In the genomic region with DNA sequence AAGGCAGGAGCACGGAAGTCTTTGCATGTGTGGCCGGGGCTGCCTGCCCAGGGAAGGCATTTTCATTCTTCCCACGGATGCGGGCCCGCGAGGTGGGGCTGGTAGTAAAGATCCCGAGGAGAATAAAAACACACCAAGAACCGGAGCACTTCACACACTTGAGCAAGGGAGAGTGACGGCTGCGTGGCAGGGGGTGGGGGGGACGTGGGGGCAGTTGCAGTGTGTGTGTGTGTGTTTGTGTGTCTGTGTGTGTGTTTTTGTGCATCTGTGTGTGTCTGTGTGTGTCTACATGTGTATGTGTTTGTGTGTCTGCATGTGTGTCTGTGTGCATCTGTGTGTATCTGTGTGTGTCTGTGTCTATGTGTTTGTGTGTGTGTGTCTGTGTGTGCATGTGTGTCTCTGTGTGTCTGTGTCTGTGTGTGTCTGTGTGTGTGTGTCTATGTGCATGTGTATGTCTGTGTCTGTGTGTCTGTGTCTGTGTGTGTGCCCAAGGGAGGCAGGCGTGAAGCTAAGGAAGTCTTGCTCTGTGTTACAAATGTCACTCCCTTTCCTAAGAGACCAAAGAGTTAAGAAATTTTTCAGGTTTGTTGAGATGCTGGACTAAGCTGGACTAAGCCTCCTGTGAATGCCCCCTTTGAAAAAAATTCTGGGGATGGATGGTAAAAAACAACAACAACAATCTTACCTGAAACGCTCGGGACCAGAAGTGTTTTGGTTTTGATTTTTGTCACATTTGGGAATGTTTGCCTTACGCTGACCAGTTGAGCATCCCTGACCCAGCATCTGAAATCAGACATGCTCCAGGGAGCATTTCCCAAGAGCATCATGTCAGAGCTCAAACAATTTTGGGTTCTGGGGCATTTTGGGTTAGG, we compare ENCODE assay signal across 1 cellular context.
TF ChIP-seq lines count a peak whose summit lies in the region.

No MANE protein-coding gene starts in this region.

TF ChIP-seq in HepG2, 621 proteins besides CTCF, POLR2A, EP300 and RAD21:
- TF ChIP-seq, protein P1, sequence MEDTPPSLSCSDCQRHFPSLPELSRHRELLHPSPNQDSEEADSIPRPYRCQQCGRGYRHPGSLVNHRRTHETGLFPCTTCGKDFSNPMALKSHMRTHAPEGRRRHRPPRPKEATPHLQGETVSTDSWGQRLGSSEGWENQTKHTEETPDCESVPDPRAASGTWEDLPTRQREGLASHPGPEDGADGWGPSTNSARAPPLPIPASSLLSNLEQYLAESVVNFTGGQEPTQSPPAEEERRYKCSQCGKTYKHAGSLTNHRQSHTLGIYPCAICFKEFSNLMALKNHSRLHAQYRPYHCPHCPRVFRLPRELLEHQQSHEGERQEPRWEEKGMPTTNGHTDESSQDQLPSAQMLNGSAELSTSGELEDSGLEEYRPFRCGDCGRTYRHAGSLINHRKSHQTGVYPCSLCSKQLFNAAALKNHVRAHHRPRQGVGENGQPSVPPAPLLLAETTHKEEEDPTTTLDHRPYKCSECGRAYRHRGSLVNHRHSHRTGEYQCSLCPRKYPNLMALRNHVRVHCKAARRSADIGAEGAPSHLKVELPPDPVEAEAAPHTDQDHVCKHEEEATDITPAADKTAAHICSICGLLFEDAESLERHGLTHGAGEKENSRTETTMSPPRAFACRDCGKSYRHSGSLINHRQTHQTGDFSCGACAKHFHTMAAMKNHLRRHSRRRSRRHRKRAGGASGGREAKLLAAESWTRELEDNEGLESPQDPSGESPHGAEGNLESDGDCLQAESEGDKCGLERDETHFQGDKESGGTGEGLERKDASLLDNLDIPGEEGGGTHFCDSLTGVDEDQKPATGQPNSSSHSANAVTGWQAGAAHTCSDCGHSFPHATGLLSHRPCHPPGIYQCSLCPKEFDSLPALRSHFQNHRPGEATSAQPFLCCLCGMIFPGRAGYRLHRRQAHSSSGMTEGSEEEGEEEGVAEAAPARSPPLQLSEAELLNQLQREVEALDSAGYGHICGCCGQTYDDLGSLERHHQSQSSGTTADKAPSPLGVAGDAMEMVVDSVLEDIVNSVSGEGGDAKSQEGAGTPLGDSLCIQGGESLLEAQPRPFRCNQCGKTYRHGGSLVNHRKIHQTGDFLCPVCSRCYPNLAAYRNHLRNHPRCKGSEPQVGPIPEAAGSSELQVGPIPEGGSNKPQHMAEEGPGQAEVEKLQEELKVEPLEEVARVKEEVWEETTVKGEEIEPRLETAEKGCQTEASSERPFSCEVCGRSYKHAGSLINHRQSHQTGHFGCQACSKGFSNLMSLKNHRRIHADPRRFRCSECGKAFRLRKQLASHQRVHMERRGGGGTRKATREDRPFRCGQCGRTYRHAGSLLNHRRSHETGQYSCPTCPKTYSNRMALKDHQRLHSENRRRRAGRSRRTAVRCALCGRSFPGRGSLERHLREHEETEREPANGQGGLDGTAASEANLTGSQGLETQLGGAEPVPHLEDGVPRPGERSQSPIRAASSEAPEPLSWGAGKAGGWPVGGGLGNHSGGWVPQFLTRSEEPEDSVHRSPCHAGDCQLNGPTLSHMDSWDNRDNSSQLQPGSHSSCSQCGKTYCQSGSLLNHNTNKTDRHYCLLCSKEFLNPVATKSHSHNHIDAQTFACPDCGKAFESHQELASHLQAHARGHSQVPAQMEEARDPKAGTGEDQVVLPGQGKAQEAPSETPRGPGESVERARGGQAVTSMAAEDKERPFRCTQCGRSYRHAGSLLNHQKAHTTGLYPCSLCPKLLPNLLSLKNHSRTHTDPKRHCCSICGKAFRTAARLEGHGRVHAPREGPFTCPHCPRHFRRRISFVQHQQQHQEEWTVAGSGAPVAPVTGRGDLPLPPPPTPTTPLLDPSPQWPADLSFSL (CRISPR knock-in tag; IDR thresholded peaks at IDR 0.05) = 0 out of 2 replicates have a peak, but pooled peaks have one; percentile 29
- peak; percentile 86; the same call in 1 of the 2 replicates for TF ChIP-seq IKZF1 (IDR thresholded peaks at IDR 0.05)
- TF ChIP-seq NFRKB (IDR thresholded peaks at IDR 0.05) = peak; percentile 15; the same call in 1 of the 2 replicates
- TF ChIP-seq FOXP1 (IDR thresholded peaks at IDR 0.05) = peak; percentile 17; the same call in 1 of the 2 replicates
- no peak for TF ChIP-seq FOXP1 (CRISPR knock-in tag; IDR thresholded peaks at IDR 0.05)
- 0 out of 2 replicates have a peak, but pooled peaks have one; percentile 53 for TF ChIP-seq SOX6 (IDR thresholded peaks at IDR 0.05)
- TF ChIP-seq SOX6 (CRISPR knock-in tag; IDR thresholded peaks at IDR 0.05) = no peak
- 0 out of 2 replicates have a peak, but pooled peaks have one; percentile 48 for TF ChIP-seq NBN (conservative IDR thresholded peaks at IDR 0.05)
- TF ChIP-seq FOXK2 (IDR thresholded peaks at IDR 0.05) = 0 out of 2 replicates have a peak, but pooled peaks have one; percentile 35
- TF ChIP-seq JUNB (CRISPR knock-in tag; IDR thresholded peaks at IDR 0.05; ENCODE audit: borderline replicate concordance) = 0 out of 2 replicates have a peak, but pooled peaks have one; percentile 13
- TF ChIP-seq, protein P2, sequence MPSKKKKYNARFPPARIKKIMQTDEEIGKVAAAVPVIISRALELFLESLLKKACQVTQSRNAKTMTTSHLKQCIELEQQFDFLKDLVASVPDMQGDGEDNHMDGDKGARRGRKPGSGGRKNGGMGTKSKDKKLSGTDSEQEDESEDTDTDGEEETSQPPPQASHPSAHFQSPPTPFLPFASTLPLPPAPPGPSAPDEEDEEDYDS (CRISPR knock-in tag; IDR thresholded peaks at IDR 0.05) = no peak
- TF ChIP-seq, protein P3, sequence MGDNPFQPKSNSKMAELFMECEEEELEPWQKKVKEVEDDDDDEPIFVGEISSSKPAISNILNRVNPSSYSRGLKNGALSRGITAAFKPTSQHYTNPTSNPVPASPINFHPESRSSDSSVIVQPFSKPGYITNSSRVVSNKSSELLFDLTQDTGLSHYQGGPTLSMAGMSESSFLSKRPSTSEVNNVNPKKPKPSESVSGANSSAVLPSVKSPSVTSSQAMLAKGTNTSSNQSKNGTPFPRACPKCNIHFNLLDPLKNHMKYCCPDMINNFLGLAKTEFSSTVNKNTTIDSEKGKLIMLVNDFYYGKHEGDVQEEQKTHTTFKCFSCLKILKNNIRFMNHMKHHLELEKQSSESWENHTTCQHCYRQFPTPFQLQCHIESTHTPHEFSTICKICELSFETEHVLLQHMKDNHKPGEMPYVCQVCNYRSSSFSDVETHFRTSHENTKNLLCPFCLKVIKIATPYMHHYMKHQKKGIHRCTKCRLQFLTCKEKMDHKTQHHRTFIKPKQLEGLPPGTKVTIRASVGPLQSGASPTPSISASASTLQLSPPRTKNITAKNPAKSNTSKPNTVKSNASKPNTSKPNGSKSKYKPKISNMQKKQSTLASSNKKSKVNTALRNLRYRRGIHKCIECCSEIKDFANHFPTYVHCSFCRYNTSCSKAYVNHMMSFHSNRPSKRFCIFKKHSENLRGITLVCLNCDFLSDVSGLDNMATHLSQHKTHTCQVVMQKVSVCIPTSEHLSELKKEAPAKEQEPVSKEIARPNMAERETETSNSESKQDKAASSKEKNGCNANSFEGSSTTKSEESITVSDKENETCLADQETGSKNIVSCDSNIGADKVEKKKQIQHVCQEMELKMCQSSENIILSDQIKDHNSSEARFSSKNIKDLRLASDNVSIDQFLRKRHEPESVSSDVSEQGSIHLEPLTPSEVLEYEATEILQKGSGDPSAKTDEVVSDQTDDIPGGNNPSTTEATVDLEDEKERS (CRISPR knock-in tag; IDR thresholded peaks at IDR 0.05) = no peak
- TF ChIP-seq PHB2 (IDR thresholded peaks at IDR 0.05; ENCODE audit: partially characterized antibody) = peak; percentile 59
- TF ChIP-seq LCORL (IDR thresholded peaks at IDR 0.05) = 0 out of 2 replicates have a peak, but pooled peaks have one; percentile 41
- no peak for TF ChIP-seq LCORL (CRISPR knock-in tag; IDR thresholded peaks at IDR 0.05)
- peak; percentile 86; the same call in 1 of the 2 replicates for TF ChIP-seq NONO (IDR thresholded peaks at IDR 0.05)
- TF ChIP-seq NONO (CRISPR knock-in tag; conservative IDR thresholded peaks at IDR 0.05) = no peak
- no peak for TF ChIP-seq RXRA (CRISPR knock-in tag; IDR thresholded peaks at IDR 0.05)
- 0 out of 2 replicates have a peak, but pooled peaks have one; percentile 17 for TF ChIP-seq PLRG1 (conservative IDR thresholded peaks at IDR 0.05)
- TF ChIP-seq, protein P4, sequence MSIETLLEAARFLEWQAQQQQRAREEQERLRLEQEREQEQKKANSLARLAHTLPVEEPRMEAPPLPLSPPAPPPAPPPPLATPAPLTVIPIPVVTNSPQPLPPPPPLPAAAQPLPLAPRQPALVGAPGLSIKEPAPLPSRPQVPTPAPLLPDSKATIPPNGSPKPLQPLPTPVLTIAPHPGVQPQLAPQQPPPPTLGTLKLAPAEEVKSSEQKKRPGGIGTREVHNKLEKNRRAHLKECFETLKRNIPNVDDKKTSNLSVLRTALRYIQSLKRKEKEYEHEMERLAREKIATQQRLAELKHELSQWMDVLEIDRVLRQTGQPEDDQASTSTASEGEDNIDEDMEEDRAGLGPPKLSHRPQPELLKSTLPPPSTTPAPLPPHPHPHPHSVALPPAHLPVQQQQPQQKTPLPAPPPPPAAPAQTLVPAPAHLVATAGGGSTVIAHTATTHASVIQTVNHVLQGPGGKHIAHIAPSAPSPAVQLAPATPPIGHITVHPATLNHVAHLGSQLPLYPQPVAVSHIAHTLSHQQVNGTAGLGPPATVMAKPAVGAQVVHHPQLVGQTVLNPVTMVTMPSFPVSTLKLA (IDR thresholded peaks at IDR 0.05) = peak; percentile 33; the same call in 1 of the 2 replicates
